ENCODE assay signal across 25 cellular contexts in the genomic region with DNA sequence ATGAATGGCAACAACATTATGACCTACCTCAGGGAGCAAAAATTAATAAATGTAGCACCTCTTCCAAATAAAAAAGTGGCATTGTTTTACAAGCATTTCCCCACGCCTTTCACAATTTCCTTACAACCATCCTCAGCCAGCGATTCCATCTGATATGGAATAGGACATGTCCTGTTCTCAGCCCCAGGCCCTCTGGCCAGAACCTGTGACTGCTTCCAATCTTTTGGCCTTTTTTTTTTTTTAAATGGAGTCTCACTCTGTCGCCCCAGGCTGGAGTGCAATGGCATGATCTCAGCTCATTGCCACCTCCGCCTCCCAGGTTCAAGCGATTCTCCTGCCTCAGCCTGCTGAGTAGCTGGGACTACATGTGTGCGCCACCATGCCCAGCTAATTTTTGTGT. TPM values are rescaled to one million over a fixed set of nuclear protein-coding genes. Genes with fewer than 3 reads are reported as not detected.
"Had no signal": no experiment of that assay in that cellular context is flagged by ENCODE, and none has a peak within 500 bp of the region (broad histone marks: within the 10 kb centered on the region; RNA-seq: fewer than 3 reads in every experiment).

No MANE protein-coding gene starts in this region.

- H3K9me3 ChIP-seq: MG63, Peyer's patch, SJSA1 had no signal

- FAIRE-seq: HTR-8/SVneo had no signal

- H3K4me1 ChIP-seq: Peyer's patch, SJSA1 had no signal

- H3K4me3 ChIP-seq: MG63, PC-9, Peyer's patch, SJSA1, SK-N-MC had no signal

- H2AFZ ChIP-seq: PC-9 had no signal

- H3K36me3 ChIP-seq: MG63, Peyer's patch, SJSA1 had no signal

- H3K4me2 ChIP-seq: PC-9 had no signal

- H3K27ac ChIP-seq: HL-60, PC-9, SJSA1, SK-N-MC had no signal

- DNase-seq: Karpas-422, KG1, MG63, NCI-H1092, NCI-H1105 treated with DMSO at 0.1 percent for 48 hours, NCI-H1417 treated with DMSO at 0.1 percent for 48 hours, NCI-H146, NCI-H187, NCI-H2029, NCI-H2081 treated with DMSO at 0.1 percent for 48 hours, NCI-H226, NCI-H446, NCI-H510A, NCI-H524 treated with DMSO at 0.1 percent for 48 hours, NCI-H69, NCI-H774, PC-9, SIG-M5 had no signal

- H3K27me3 ChIP-seq: MG63, Peyer's patch, SJSA1 had no signal

- ATAC-seq: Right ventricle myocardium inferior had no signal

RNA-seq across cellular contexts. Expression of gene WNK2, which starts 16.8 kb away (rescaled TPM):
- total RNA-seq: RPMI7951, SJSA1 had no signal
